ENCODE assay signal across 30 cellular contexts in the genomic region with DNA sequence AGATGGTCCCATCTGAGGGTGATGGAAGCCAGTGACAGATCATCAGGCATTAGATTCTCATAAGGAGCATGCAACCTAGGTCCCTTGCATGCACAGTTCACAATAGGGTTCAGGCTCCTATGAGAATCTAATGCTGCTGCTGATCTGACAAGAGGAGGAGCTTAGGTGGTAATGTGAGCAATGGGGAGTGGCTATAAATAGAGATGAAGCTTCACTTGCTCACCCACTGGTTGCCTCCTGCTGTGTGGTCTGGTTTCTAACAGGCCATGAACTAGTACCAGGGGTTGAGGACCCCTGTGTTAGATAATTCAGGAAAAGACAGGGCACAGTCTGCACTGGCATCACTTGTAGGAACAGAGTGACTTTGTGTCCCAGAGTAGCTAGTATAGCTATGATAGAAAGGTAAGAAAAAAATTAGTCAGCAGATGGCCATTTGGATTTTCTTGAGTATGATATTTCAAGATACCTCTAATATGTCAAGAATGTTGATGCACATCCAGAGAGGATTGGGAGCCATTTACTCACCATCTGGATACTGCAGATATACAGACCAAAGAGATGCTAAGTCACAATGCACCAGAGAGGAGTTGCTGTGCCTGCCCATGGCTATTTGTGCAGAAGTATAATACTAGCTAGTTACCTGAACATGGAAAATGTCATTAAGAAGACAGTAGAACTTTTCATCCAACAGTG. TPM values are rescaled to one million over a fixed set of nuclear protein-coding genes. Genes with fewer than 3 reads are reported as not detected.
DNase-seq lines count a peak whose midpoint lies in the region; ATAC-seq and TF ChIP-seq lines count a peak whose summit lies in the region.
"Had no signal": no experiment of that assay in that cellular context is flagged by ENCODE, and none has a peak within 500 bp of the region (broad histone marks: within the 10 kb centered on the region; RNA-seq: fewer than 3 reads in every experiment).

No MANE protein-coding gene starts in this region.

- no peak overlapping the region for H3K9ac ChIP-seq in MM.1S (ENCODE audit: low read length)
- H3K9ac ChIP-seq: parathyroid adenoma had no signal

- H4K20me1 ChIP-seq in MM.1S (ENCODE audit: insufficient read depth, low read length) = no peaks in the 10 kb centered on the region

- no peaks in the 10 kb centered on the region for H3K79me2 ChIP-seq in MM.1S (ENCODE audit: low read length)
- H3K79me2 ChIP-seq: parathyroid adenoma had no signal

- no peak overlapping the region for H3K27ac Mint-ChIP-seq in osteocyte (ENCODE audit: unreplicated experiment)
- H3K27ac Mint-ChIP-seq in stimulated activated memory B cell treated with anti-CD40 and anti-IgM and Interleukin-4, amounts not matched to agents 10 μg/mL and 1 μg/mL and 100 μg/mL, for 72 hours = no peak overlapping the region
- H3K27ac Mint-ChIP-seq: CD4-positive, CD25-positive, alpha-beta regulatory T cell; effector memory CD8-positive, alpha-beta T cell; IgD-negative memory B cell had no signal

- no peak overlapping the region for H3K4me2 ChIP-seq in MM.1S (ENCODE audit: low read depth, low read length)

- TF ChIP-seq CTCF in MM.1S (IDR thresholded peaks at IDR 0.05; ENCODE audit: low read length) = no peak
- TF ChIP-seq CTCF in astrocyte of the spinal cord (IDR thresholded peaks at IDR 0.05; ENCODE audit: low read depth, low read length) = no peak
- TF ChIP-seq CTCF in osteocyte (IDR thresholded peaks at IDR 0.05) = no peak
- no peak for TF ChIP-seq CTCF in Peyer's patch (IDR thresholded peaks at IDR 0.05)

- H3K9me3 Mint-ChIP-seq in osteocyte (ENCODE audit: unreplicated experiment) = peaks cover 3% of the 10 kb centered on the region
- H3K9me3 Mint-ChIP-seq in stimulated activated memory B cell treated with anti-CD40 and anti-IgM and Interleukin-4, amounts not matched to agents 10 μg/mL and 1 μg/mL and 100 μg/mL, for 72 hours = no peaks in the 10 kb centered on the region
- H3K9me3 Mint-ChIP-seq: CD4-positive, CD25-positive, alpha-beta regulatory T cell; effector memory CD8-positive, alpha-beta T cell; IgD-negative memory B cell had no signal

- no peak overlapping the region for H3K4me3 Mint-ChIP-seq in osteocyte (ENCODE audit: unreplicated experiment)
- no peak overlapping the region for H3K4me3 Mint-ChIP-seq in stimulated activated memory B cell treated with anti-CD40 and anti-IgM and Interleukin-4, amounts not matched to agents 10 μg/mL and 1 μg/mL and 100 μg/mL, for 72 hours
- H3K4me3 Mint-ChIP-seq: CD4-positive, CD25-positive, alpha-beta regulatory T cell; effector memory CD8-positive, alpha-beta T cell; IgD-negative memory B cell had no signal

- in situ Hi-C loops in astrocyte of the spinal cord (cut with HindIII; ENCODE audit: low sequenced_read_pairs) = no loop called here

- no peaks in the 10 kb centered on the region for H3K9me2 ChIP-seq in MM.1S (replicated peaks; ENCODE audit: insufficient read depth, low read length)

- H3K36me3 Mint-ChIP-seq in osteocyte (ENCODE audit: unreplicated experiment) = no peaks in the 10 kb centered on the region
- H3K36me3 Mint-ChIP-seq in stimulated activated memory B cell treated with anti-CD40 and anti-IgM and Interleukin-4, amounts not matched to agents 10 μg/mL and 1 μg/mL and 100 μg/mL, for 72 hours = no peaks in the 10 kb centered on the region
- H3K36me3 Mint-ChIP-seq: CD4-positive, CD25-positive, alpha-beta regulatory T cell; IgD-negative memory B cell had no signal

- H3K4me3 ChIP-seq in MM.1S (ENCODE audit: low read length) = no peak overlapping the region
- no peak overlapping the region for H3K4me3 ChIP-seq in astrocyte of the spinal cord (ENCODE audit: low read depth, low read length)
- no peak overlapping the region for H3K4me3 ChIP-seq in Peyer's patch
- H3K4me3 ChIP-seq: adrenal gland, spleen, upper lobe of left lung had no signal

- TF ChIP-seq POLR2A in Peyer's patch (IDR thresholded peaks at IDR 0.05) = no peak

- H3K27ac ChIP-seq in MM.1S (ENCODE audit: low read length) (no peak overlapping the region), Peyer's patch (no peak overlapping the region)
- H3K27ac ChIP-seq: adrenal gland, parathyroid adenoma, spleen, upper lobe of left lung had no signal

- H3F3A ChIP-seq in MM.1S (ENCODE audit: insufficient read depth, low read length) = no peaks in the 10 kb centered on the region

- no peaks in the 10 kb centered on the region for H3K27me3 Mint-ChIP-seq in osteocyte (ENCODE audit: unreplicated experiment)
- no peaks in the 10 kb centered on the region for H3K27me3 Mint-ChIP-seq in stimulated activated memory B cell treated with anti-CD40 and anti-IgM and Interleukin-4, amounts not matched to agents 10 μg/mL and 1 μg/mL and 100 μg/mL, for 72 hours
- H3K27me3 Mint-ChIP-seq: IgD-negative memory B cell had no signal

- peaks cover 2% of the 10 kb centered on the region for H3K4me1 Mint-ChIP-seq in osteocyte (ENCODE audit: unreplicated experiment)
- H3K4me1 Mint-ChIP-seq in stimulated activated memory B cell treated with anti-CD40 and anti-IgM and Interleukin-4, amounts not matched to agents 10 μg/mL and 1 μg/mL and 100 μg/mL, for 72 hours = no peaks in the 10 kb centered on the region
- H3K4me1 Mint-ChIP-seq: CD4-positive, CD25-positive, alpha-beta regulatory T cell; IgD-negative memory B cell had no signal

- no peak for ATAC-seq in stimulated activated memory B cell treated with anti-CD40 and anti-IgM and Interleukin-4, amounts not matched to agents 10 μg/mL and 1 μg/mL and 100 μg/mL, for 72 hours
- ATAC-seq: effector memory CD8-positive, alpha-beta T cell; esophagus mucosa; left colon; PC-3; right cardiac atrium had no signal

- no peak overlapping the region for H2AFZ ChIP-seq in MM.1S (ENCODE audit: low read length)
- H2AFZ ChIP-seq: parathyroid adenoma had no signal

- H3K36me3 ChIP-seq in MM.1S (replicated peaks; ENCODE audit: insufficient read depth, low read length) = no peaks in the 10 kb centered on the region
- H3K36me3 ChIP-seq in Peyer's patch = no peaks in the 10 kb centered on the region
- H3K36me3 ChIP-seq: adrenal gland, spleen, upper lobe of left lung had no signal

- DNase-seq in GM03348 (ENCODE audit: low spot score) (peak; percentile 35), MM.1S (peak; percentile 19), astrocyte of the spinal cord (ENCODE audit: low read depth, low spot score) (peak; percentile 5), osteocyte (ENCODE audit: extremely low spot score, unreplicated experiment) (peak; percentile 21), Peyer's patch (no peak)
- DNase-seq in activated effector memory CD4-positive, alpha-beta T cell treated with Interleukin-2 at 50 U/mL for 16 hours = no peak
- DNase-seq: activated CD4-positive, alpha-beta T cell treated with anti-CD3 and anti-CD28 coated beads, Interleukin-2, amount 50 U/mL, for 1 hour; activated naive CD4-positive, alpha-beta T cell treated with Interleukin-2 at 50 U/mL for 16 hours; activated T-cell treated with anti-CD3 and anti-CD28 coated beads, Interleukin-2, amount 50 U/mL, for 48 hours; adrenal gland; CD4-positive, CD25-positive, alpha-beta regulatory T cell; cortex of kidney; effector memory CD8-positive, alpha-beta T cell; hippocampal formation; left colon; mammary epithelial cell; NCI-H1417 treated with DMSO at 0.1 percent for 48 hours; NCI-H2107; PC-3; right cardiac atrium; SIG-M5; spleen; SW 1271; T1000; upper lobe of left lung had no signal

- H3K9me3 ChIP-seq in MM.1S (replicated peaks; ENCODE audit: insufficient read depth, low read length) = no peaks in the 10 kb centered on the region
- no peaks in the 10 kb centered on the region for H3K9me3 ChIP-seq in Peyer's patch
- H3K9me3 ChIP-seq: adrenal gland, spleen, upper lobe of left lung had no signal

- H3K27me3 ChIP-seq in MM.1S (replicated peaks; ENCODE audit: insufficient read depth, low read length) (no peaks in the 10 kb centered on the region), Peyer's patch (no peaks in the 10 kb centered on the region)
- H3K27me3 ChIP-seq: adrenal gland, spleen, upper lobe of left lung had no signal

- H3K4me1 ChIP-seq in MM.1S (ENCODE audit: low read length) = no peaks in the 10 kb centered on the region
- no peaks in the 10 kb centered on the region for H3K4me1 ChIP-seq in Peyer's patch
- H3K4me1 ChIP-seq: adrenal gland, parathyroid adenoma, spleen, upper lobe of left lung had no signal

RNA-seq across cellular contexts. Expression of a gene that starts 53.6 kb away (rescaled TPM):
- total RNA-seq in osteocyte (0.10 and 0.94 TPM in 2 replicates), Peyer's patch (1 to 10 TPM in 3 of 4 donors, not detected in 1; 1.2 to 4.9 (median 2.4) TPM)
- total RNA-seq: esophagus mucosa, H1, PC-3 had no signal

Comparison
In these comparisons a context has a peak if more than half of its experiments do, and no peak if none do; other contexts are left out.
1. DNase-seq: peak in GM03348 (single experiment), MM.1S (single experiment), astrocyte of the spinal cord (single experiment) and osteocyte (single experiment); none in activated effector memory CD4-positive, alpha-beta T cell treated with Interleukin-2 at 50 U/mL for 16 hours (single experiment) and Peyer's patch (0 of 3).